Comparison of ENCODE assay signal across 1 cellular context in the genomic region with DNA sequence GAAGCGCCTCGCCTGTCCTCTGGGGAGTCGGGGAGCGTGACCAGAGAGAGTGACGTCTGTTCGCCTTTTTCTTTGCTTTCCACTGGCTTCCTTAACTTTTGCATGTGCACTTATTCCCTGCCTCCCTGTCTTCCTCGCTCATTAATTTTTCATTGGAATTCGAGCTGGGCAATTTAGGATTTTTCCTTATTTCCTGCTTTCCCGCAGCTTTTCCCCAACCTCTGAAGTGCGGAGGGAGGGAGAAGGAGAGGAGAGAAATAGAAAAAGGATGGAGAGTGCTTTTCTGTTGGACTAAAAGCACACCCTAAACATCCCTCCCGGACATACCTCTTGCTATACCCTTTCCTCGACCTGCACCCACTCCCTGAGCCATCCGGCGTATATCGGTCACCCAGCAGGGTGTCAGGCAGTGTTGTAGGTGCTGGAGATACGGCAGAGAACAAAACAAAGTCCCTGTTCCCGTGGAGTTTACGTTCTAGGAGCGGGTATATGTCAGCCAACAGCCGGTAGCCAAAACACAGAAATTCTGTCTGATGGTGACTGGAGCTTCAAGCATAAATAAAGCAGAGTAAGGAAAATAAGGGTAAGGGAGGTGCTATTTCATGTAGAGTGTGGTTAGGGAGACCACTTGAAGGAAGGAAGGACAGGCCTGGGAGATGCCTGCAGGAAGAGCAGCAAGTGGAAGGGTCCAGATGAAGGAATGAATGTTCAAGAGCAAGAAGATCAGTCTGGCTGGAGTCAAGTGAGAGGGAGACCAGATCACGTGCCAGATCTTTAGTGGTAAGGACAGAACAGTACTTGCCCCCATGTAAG.
TF ChIP-seq lines count a peak whose summit lies in the region.

No MANE protein-coding gene starts in this region.

TF ChIP-seq in K562, 482 proteins besides CTCF, POLR2A, EP300 and RAD21 (continued from another document and continues in another):
- TF ChIP-seq, protein P1, sequence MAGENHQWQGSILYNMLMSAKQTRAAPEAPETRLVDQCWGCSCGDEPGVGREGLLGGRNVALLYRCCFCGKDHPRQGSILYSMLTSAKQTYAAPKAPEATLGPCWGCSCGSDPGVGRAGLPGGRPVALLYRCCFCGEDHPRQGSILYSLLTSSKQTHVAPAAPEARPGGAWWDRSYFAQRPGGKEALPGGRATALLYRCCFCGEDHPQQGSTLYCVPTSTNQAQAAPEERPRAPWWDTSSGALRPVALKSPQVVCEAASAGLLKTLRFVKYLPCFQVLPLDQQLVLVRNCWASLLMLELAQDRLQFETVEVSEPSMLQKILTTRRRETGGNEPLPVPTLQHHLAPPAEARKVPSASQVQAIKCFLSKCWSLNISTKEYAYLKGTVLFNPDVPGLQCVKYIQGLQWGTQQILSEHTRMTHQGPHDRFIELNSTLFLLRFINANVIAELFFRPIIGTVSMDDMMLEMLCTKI (IDR thresholded peaks at IDR 0.05; ENCODE audit: partially characterized antibody) = no peak
- TF ChIP-seq ZNF75A (CRISPR knock-in tag; IDR thresholded peaks at IDR 0.05) = no peak
- TF ChIP-seq ZNF175 (CRISPR knock-in tag; IDR thresholded peaks at IDR 0.05; ENCODE audit: low read depth) = no peak
- TF ChIP-seq TRIM28 (IDR thresholded peaks at IDR 0.05) = no peak
- TF ChIP-seq TEAD1 (CRISPR knock-in tag; IDR thresholded peaks at IDR 0.05) = no peak
- TF ChIP-seq, protein P2, sequence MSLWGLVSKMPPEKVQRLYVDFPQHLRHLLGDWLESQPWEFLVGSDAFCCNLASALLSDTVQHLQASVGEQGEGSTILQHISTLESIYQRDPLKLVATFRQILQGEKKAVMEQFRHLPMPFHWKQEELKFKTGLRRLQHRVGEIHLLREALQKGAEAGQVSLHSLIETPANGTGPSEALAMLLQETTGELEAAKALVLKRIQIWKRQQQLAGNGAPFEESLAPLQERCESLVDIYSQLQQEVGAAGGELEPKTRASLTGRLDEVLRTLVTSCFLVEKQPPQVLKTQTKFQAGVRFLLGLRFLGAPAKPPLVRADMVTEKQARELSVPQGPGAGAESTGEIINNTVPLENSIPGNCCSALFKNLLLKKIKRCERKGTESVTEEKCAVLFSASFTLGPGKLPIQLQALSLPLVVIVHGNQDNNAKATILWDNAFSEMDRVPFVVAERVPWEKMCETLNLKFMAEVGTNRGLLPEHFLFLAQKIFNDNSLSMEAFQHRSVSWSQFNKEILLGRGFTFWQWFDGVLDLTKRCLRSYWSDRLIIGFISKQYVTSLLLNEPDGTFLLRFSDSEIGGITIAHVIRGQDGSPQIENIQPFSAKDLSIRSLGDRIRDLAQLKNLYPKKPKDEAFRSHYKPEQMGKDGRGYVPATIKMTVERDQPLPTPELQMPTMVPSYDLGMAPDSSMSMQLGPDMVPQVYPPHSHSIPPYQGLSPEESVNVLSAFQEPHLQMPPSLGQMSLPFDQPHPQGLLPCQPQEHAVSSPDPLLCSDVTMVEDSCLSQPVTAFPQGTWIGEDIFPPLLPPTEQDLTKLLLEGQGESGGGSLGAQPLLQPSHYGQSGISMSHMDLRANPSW (CRISPR knock-in tag; IDR thresholded peaks at IDR 0.05) = peak; percentile 60; the same call in 1 of the 2 replicates
- no peak for TF ChIP-seq PURB (CRISPR knock-in tag; IDR thresholded peaks at IDR 0.05; ENCODE audit: low read depth)
- TF ChIP-seq DMBX1 (CRISPR knock-in tag; IDR thresholded peaks at IDR 0.05; ENCODE audit: borderline replicate concordance) = no peak
- no peak for TF ChIP-seq NCOA1 (IDR thresholded peaks at IDR 0.05; ENCODE audit: low read depth)
- no peak for TF ChIP-seq COPS2 (conservative IDR thresholded peaks at IDR 0.05)
- TF ChIP-seq CREBBP (IDR thresholded peaks at IDR 0.05; ENCODE audit: low read depth, low read length) = no peak
- no peak for TF ChIP-seq ZNF717 (CRISPR knock-in tag; IDR thresholded peaks at IDR 0.05)
- TF ChIP-seq ZZZ3 (IDR thresholded peaks at IDR 0.05) = no peak
- TF ChIP-seq KDM1A (IDR thresholded peaks at IDR 0.05) = no peak
- 0 out of 2 replicates have a peak, but pooled peaks have one; percentile 57 for TF ChIP-seq ZNF347 (CRISPR knock-in tag; IDR thresholded peaks at IDR 0.05; ENCODE audit: low read depth)
- TF ChIP-seq NFXL1 (CRISPR knock-in tag; IDR thresholded peaks at IDR 0.05) = no peak
- TF ChIP-seq ARNT (IDR thresholded peaks at IDR 0.05) = peak in 1 of 2 experiments; percentile 28; a peak in 1 of 4 replicates
- TF ChIP-seq HNRNPUL1 (IDR thresholded peaks at IDR 0.05; ENCODE audit: low read length) = no peak
- TF ChIP-seq, protein P3, sequence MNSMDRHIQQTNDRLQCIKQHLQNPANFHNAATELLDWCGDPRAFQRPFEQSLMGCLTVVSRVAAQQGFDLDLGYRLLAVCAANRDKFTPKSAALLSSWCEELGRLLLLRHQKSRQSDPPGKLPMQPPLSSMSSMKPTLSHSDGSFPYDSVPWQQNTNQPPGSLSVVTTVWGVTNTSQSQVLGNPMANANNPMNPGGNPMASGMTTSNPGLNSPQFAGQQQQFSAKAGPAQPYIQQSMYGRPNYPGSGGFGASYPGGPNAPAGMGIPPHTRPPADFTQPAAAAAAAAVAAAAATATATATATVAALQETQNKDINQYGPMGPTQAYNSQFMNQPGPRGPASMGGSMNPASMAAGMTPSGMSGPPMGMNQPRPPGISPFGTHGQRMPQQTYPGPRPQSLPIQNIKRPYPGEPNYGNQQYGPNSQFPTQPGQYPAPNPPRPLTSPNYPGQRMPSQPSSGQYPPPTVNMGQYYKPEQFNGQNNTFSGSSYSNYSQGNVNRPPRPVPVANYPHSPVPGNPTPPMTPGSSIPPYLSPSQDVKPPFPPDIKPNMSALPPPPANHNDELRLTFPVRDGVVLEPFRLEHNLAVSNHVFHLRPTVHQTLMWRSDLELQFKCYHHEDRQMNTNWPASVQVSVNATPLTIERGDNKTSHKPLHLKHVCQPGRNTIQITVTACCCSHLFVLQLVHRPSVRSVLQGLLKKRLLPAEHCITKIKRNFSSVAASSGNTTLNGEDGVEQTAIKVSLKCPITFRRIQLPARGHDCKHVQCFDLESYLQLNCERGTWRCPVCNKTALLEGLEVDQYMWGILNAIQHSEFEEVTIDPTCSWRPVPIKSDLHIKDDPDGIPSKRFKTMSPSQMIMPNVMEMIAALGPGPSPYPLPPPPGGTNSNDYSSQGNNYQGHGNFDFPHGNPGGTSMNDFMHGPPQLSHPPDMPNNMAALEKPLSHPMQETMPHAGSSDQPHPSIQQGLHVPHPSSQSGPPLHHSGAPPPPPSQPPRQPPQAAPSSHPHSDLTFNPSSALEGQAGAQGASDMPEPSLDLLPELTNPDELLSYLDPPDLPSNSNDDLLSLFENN (IDR thresholded peaks at IDR 0.05; ENCODE audit: low read depth in 2 of 2, low read length in 2 of 2) = no peak
- TF ChIP-seq, protein P4, sequence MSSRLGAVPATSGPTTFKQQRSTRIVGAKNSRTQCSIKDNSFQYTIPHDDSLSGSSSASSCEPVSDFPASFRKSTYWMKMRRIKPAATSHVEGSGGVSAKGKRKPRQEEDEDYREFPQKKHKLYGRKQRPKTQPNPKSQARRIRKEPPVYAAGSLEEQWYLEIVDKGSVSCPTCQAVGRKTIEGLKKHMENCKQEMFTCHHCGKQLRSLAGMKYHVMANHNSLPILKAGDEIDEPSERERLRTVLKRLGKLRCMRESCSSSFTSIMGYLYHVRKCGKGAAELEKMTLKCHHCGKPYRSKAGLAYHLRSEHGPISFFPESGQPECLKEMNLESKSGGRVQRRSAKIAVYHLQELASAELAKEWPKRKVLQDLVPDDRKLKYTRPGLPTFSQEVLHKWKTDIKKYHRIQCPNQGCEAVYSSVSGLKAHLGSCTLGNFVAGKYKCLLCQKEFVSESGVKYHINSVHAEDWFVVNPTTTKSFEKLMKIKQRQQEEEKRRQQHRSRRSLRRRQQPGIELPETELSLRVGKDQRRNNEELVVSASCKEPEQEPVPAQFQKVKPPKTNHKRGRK (tag; IDR thresholded peaks at IDR 0.05) = peak; percentile 20; the same call in 1 of the 2 replicates
- TF ChIP-seq PTRF (tag; IDR thresholded peaks at IDR 0.05) = no peak
- TF ChIP-seq ZNF121 (CRISPR knock-in tag; conservative IDR thresholded peaks at IDR 0.05) = no peak
- TF ChIP-seq PRPF4 (IDR thresholded peaks at IDR 0.05; ENCODE audit: insufficient read depth, low read depth, low read length, poor library complexity, severe bottlenecking) = no peak
- no peak for TF ChIP-seq BRD4 (IDR thresholded peaks at IDR 0.05)
- no peak for TF ChIP-seq ZNF263 (CRISPR knock-in tag; IDR thresholded peaks at IDR 0.05; ENCODE audit: borderline replicate concordance)
- no peak for TF ChIP-seq PYGO2 (tag; IDR thresholded peaks at IDR 0.05)
- TF ChIP-seq BHLHE40 (IDR thresholded peaks at IDR 0.05; ENCODE audit: low read length) = no peak
- TF ChIP-seq, protein P5, sequence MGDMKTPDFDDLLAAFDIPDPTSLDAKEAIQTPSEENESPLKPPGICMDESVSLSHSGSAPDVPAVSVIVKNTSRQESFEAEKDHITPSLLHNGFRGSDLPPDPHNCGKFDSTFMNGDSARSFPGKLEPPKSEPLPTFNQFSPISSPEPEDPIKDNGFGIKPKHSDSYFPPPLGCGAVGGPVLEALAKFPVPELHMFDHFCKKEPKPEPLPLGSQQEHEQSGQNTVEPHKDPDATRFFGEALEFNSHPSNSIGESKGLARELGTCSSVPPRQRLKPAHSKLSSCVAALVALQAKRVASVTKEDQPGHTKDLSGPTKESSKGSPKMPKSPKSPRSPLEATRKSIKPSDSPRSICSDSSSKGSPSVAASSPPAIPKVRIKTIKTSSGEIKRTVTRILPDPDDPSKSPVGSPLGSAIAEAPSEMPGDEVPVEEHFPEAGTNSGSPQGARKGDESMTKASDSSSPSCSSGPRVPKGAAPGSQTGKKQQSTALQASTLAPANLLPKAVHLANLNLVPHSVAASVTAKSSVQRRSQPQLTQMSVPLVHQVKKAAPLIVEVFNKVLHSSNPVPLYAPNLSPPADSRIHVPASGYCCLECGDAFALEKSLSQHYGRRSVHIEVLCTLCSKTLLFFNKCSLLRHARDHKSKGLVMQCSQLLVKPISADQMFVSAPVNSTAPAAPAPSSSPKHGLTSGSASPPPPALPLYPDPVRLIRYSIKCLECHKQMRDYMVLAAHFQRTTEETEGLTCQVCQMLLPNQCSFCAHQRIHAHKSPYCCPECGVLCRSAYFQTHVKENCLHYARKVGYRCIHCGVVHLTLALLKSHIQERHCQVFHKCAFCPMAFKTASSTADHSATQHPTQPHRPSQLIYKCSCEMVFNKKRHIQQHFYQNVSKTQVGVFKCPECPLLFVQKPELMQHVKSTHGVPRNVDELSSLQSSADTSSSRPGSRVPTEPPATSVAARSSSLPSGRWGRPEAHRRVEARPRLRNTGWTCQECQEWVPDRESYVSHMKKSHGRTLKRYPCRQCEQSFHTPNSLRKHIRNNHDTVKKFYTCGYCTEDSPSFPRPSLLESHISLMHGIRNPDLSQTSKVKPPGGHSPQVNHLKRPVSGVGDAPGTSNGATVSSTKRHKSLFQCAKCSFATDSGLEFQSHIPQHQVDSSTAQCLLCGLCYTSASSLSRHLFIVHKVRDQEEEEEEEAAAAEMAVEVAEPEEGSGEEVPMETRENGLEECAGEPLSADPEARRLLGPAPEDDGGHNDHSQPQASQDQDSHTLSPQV (IDR thresholded peaks at IDR 0.05) = no peak
- TF ChIP-seq, protein P6, sequence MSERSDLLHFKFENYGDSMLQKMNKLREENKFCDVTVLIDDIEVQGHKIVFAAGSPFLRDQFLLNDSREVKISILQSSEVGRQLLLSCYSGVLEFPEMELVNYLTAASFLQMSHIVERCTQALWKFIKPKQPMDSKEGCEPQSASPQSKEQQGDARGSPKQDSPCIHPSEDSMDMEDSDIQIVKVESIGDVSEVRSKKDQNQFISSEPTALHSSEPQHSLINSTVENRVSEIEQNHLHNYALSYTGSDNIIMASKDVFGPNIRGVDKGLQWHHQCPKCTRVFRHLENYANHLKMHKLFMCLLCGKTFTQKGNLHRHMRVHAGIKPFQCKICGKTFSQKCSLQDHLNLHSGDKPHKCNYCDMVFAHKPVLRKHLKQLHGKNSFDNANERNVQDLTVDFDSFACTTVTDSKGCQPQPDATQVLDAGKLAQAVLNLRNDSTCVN (CRISPR knock-in tag; IDR thresholded peaks at IDR 0.05) = no peak
- TF ChIP-seq DPF2 (IDR thresholded peaks at IDR 0.05) = no peak; the same call in 1 of the 2 replicates
- TF ChIP-seq YBX1 (IDR thresholded peaks at IDR 0.05) = no peak
- TF ChIP-seq, protein P7, sequence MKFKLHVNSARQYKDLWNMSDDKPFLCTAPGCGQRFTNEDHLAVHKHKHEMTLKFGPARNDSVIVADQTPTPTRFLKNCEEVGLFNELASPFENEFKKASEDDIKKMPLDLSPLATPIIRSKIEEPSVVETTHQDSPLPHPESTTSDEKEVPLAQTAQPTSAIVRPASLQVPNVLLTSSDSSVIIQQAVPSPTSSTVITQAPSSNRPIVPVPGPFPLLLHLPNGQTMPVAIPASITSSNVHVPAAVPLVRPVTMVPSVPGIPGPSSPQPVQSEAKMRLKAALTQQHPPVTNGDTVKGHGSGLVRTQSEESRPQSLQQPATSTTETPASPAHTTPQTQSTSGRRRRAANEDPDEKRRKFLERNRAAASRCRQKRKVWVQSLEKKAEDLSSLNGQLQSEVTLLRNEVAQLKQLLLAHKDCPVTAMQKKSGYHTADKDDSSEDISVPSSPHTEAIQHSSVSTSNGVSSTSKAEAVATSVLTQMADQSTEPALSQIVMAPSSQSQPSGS (CRISPR knock-in tag; IDR thresholded peaks at IDR 0.05) = no peak
- 0 out of 2 replicates have a peak, but pooled peaks have one; percentile 26 for TF ChIP-seq ATF7 (IDR thresholded peaks at IDR 0.05)
- TF ChIP-seq, protein P8, sequence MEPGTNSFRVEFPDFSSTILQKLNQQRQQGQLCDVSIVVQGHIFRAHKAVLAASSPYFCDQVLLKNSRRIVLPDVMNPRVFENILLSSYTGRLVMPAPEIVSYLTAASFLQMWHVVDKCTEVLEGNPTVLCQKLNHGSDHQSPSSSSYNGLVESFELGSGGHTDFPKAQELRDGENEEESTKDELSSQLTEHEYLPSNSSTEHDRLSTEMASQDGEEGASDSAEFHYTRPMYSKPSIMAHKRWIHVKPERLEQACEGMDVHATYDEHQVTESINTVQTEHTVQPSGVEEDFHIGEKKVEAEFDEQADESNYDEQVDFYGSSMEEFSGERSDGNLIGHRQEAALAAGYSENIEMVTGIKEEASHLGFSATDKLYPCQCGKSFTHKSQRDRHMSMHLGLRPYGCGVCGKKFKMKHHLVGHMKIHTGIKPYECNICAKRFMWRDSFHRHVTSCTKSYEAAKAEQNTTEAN (CRISPR knock-in tag; IDR thresholded peaks at IDR 0.05) = no peak
- TF ChIP-seq, protein P9, sequence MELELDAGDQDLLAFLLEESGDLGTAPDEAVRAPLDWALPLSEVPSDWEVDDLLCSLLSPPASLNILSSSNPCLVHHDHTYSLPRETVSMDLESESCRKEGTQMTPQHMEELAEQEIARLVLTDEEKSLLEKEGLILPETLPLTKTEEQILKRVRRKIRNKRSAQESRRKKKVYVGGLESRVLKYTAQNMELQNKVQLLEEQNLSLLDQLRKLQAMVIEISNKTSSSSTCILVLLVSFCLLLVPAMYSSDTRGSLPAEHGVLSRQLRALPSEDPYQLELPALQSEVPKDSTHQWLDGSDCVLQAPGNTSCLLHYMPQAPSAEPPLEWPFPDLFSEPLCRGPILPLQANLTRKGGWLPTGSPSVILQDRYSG (tag; conservative IDR thresholded peaks at IDR 0.05; ENCODE audit: low read depth) = no peak
- TF ChIP-seq SIRT6 (IDR thresholded peaks at IDR 0.05; ENCODE audit: low read depth, low read length) = no peak
- TF ChIP-seq NRF1 (conservative IDR thresholded peaks at IDR 0.05 in 1 of 2, IDR thresholded peaks at IDR 0.05 in 1 of 2) = no peak
- TF ChIP-seq MIER1 (IDR thresholded peaks at IDR 0.05; ENCODE audit: low read depth) = peak; percentile 59; the same call in 1 of the 2 replicates
- no peak for TF ChIP-seq GTF2A2 (tag; IDR thresholded peaks at IDR 0.05)
- no peak for TF ChIP-seq ZNF551 (CRISPR knock-in tag; IDR thresholded peaks at IDR 0.05)
